Comparison of ENCODE assay signal across 1 cellular context in genomic region chr1:47998396-47998990, GRCh38.
TF ChIP-seq lines count a peak whose summit lies in the region.

No MANE protein-coding gene starts in this region.

TF ChIP-seq in WTC11, 78 proteins besides CTCF, POLR2A, EP300 and RAD21 (continued from another document):
- TF ChIP-seq, protein P1, sequence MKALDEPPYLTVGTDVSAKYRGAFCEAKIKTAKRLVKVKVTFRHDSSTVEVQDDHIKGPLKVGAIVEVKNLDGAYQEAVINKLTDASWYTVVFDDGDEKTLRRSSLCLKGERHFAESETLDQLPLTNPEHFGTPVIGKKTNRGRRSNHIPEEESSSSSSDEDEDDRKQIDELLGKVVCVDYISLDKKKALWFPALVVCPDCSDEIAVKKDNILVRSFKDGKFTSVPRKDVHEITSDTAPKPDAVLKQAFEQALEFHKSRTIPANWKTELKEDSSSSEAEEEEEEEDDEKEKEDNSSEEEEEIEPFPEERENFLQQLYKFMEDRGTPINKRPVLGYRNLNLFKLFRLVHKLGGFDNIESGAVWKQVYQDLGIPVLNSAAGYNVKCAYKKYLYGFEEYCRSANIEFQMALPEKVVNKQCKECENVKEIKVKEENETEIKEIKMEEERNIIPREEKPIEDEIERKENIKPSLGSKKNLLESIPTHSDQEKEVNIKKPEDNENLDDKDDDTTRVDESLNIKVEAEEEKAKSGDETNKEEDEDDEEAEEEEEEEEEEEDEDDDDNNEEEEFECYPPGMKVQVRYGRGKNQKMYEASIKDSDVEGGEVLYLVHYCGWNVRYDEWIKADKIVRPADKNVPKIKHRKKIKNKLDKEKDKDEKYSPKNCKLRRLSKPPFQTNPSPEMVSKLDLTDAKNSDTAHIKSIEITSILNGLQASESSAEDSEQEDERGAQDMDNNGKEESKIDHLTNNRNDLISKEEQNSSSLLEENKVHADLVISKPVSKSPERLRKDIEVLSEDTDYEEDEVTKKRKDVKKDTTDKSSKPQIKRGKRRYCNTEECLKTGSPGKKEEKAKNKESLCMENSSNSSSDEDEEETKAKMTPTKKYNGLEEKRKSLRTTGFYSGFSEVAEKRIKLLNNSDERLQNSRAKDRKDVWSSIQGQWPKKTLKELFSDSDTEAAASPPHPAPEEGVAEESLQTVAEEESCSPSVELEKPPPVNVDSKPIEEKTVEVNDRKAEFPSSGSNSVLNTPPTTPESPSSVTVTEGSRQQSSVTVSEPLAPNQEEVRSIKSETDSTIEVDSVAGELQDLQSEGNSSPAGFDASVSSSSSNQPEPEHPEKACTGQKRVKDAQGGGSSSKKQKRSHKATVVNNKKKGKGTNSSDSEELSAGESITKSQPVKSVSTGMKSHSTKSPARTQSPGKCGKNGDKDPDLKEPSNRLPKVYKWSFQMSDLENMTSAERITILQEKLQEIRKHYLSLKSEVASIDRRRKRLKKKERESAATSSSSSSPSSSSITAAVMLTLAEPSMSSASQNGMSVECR (CRISPR knock-in tag; IDR thresholded peaks at IDR 0.05; ENCODE audit: borderline replicate concordance) = no peak
- TF ChIP-seq, protein P2, sequence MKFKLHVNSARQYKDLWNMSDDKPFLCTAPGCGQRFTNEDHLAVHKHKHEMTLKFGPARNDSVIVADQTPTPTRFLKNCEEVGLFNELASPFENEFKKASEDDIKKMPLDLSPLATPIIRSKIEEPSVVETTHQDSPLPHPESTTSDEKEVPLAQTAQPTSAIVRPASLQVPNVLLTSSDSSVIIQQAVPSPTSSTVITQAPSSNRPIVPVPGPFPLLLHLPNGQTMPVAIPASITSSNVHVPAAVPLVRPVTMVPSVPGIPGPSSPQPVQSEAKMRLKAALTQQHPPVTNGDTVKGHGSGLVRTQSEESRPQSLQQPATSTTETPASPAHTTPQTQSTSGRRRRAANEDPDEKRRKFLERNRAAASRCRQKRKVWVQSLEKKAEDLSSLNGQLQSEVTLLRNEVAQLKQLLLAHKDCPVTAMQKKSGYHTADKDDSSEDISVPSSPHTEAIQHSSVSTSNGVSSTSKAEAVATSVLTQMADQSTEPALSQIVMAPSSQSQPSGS (CRISPR knock-in tag; IDR thresholded peaks at IDR 0.05; ENCODE audit: borderline replicate concordance, low read depth) = no peak
- TF ChIP-seq PRRX2 (CRISPR knock-in tag; IDR thresholded peaks at IDR 0.05) = no peak
- no peak for TF ChIP-seq ZBTB21 (CRISPR knock-in tag; IDR thresholded peaks at IDR 0.05; ENCODE audit: borderline replicate concordance)
- TF ChIP-seq ZNF425 (CRISPR knock-in tag; conservative IDR thresholded peaks at IDR 0.05) = no peak
- TF ChIP-seq, protein P3, sequence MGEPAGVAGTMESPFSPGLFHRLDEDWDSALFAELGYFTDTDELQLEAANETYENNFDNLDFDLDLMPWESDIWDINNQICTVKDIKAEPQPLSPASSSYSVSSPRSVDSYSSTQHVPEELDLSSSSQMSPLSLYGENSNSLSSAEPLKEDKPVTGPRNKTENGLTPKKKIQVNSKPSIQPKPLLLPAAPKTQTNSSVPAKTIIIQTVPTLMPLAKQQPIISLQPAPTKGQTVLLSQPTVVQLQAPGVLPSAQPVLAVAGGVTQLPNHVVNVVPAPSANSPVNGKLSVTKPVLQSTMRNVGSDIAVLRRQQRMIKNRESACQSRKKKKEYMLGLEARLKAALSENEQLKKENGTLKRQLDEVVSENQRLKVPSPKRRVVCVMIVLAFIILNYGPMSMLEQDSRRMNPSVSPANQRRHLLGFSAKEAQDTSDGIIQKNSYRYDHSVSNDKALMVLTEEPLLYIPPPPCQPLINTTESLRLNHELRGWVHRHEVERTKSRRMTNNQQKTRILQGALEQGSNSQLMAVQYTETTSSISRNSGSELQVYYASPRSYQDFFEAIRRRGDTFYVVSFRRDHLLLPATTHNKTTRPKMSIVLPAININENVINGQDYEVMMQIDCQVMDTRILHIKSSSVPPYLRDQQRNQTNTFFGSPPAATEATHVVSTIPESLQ (CRISPR knock-in tag; IDR thresholded peaks at IDR 0.05) = no peak
- TF ChIP-seq ZNF219 (CRISPR knock-in tag; IDR thresholded peaks at IDR 0.05; ENCODE audit: borderline replicate concordance) = no peak
- TF ChIP-seq, protein P4, sequence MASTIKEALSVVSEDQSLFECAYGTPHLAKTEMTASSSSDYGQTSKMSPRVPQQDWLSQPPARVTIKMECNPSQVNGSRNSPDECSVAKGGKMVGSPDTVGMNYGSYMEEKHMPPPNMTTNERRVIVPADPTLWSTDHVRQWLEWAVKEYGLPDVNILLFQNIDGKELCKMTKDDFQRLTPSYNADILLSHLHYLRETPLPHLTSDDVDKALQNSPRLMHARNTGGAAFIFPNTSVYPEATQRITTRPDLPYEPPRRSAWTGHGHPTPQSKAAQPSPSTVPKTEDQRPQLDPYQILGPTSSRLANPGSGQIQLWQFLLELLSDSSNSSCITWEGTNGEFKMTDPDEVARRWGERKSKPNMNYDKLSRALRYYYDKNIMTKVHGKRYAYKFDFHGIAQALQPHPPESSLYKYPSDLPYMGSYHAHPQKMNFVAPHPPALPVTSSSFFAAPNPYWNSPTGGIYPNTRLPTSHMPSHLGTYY (CRISPR knock-in tag; IDR thresholded peaks at IDR 0.05) = no peak
- TF ChIP-seq SOX15 (CRISPR knock-in tag; IDR thresholded peaks at IDR 0.05) = no peak
